15 cellular contexts compared by ENCODE assay signal in the genomic region with DNA sequence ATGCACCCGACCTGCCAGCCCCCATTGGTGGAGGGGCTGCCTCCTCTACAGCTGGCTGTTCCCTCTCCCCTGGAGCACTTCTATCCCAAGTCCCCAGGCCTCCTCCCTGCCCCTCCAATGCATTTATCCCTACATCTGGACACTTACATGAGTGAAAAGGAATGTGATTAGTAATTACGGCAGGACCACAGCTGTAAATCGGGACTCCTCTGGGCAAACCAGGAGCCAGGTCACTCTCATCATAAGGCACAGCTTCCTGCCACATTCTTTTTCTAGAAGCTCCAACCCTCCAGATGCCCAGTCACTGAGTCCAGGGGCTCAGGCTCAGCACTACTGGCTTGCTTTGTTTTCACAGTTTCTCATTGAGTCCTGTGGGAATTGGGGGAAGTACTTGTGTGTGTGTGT. TPM values are rescaled to one million over a fixed set of nuclear protein-coding genes. Genes with fewer than 3 reads are reported as not detected.
DNase-seq lines count a peak whose midpoint lies in the region; ATAC-seq, FAIRE-seq and TF ChIP-seq lines count a peak whose summit lies in the region.
"Had no signal": no experiment of that assay in that cellular context is flagged by ENCODE, and none has a peak within 500 bp of the region (broad histone marks: within the 10 kb centered on the region; RNA-seq: fewer than 3 reads in every experiment).

No MANE protein-coding gene starts in this region.

- TF ChIP-seq CTCF in IMR-90 (conservative IDR thresholded peaks at IDR 0.05; ENCODE audit: low read depth, low read length) (no peak), H1 (IDR thresholded peaks at IDR 0.05; ENCODE audit: control extremely low read depth in 1 of 3, insufficient read depth in 1 of 3, low read depth in 1 of 3, low read length in 3 of 3) (no peak), adrenal gland (IDR thresholded peaks at IDR 0.05) (no peak)

- H3K18ac ChIP-seq in IMR-90 (ENCODE audit: low read depth, low read length) (no peak overlapping the region), H1 (ENCODE audit: extremely low read depth, low read length) (no peak overlapping the region)

- H3K14ac ChIP-seq in IMR-90 (replicated peaks; ENCODE audit: low read depth, low read length) (peak overlapping the region; percentile 46; the same call in 1 of the 2 replicates), H1 (ENCODE audit: insufficient read length) (no peak overlapping the region)

- peaks cover 16% of the 10 kb centered on the region for H3K4me1 ChIP-seq in BLaER1
- peaks cover 4% of the 10 kb centered on the region; the same call in 1 of the 2 replicates for H3K4me1 ChIP-seq in IMR-90 (ENCODE audit: control insufficient read depth, insufficient read depth, low read length)
- H3K4me1 ChIP-seq in H1 (replicated peaks in 1 of 4; ENCODE audit: control insufficient read depth in 3 of 4, insufficient read depth in 4 of 4, low read length in 3 of 4) = peaks cover 0 to 4% (median 0%) of the 10 kb centered on the region in 4 experiments; a peak in 1 of 7 replicates
- peaks cover 28% of the 10 kb centered on the region for H3K4me1 ChIP-seq in mesodermal cell (ENCODE audit: control insufficient read depth, insufficient read depth, low read length, poor library complexity, severe bottlenecking)
- peaks cover 0 to 3% of the 10 kb centered on the region in 2 donors for H3K4me1 ChIP-seq in adrenal gland (replicated peaks in 1 of 2)

- no peak for FAIRE-seq in H1 (lab: Jason Lieb, UNC)
- FAIRE-seq: TTC549 had no signal

- ATAC-seq in IMR-90 (ENCODE audit: low read depth) (peak; percentile 22), HG03354 (IDR thresholded peaks at IDR 0.05; ENCODE audit: poor library complexity, severe bottlenecking, unreplicated experiment) (no peak)
- ATAC-seq: left colon; naive thymus-derived CD8-positive, alpha-beta T cell had no signal

- H2BK15ac ChIP-seq in IMR-90 (ENCODE audit: low read depth, low read length) = no peak overlapping the region
- no peak overlapping the region for H2BK15ac ChIP-seq in H1 (ENCODE audit: low read length)

- H3K4me3 ChIP-seq in BLaER1 (no peak overlapping the region), IMR-90 (ENCODE audit: insufficient read depth, low read depth, low read length) (no peak overlapping the region), H1 (ENCODE audit: extremely low read depth in 1 of 4, insufficient read depth in 2 of 4, low read depth in 3 of 4, low read length in 4 of 4) (no peak overlapping the region), mesodermal cell (ENCODE audit: extremely low read depth, insufficient read depth, low read length, poor library complexity, severe bottlenecking) (no peak overlapping the region), adrenal gland (no peak overlapping the region)

- no peak overlapping the region for H3K56ac ChIP-seq in IMR-90 (ENCODE audit: extremely low read depth, insufficient read depth, low read length)
- H3K56ac ChIP-seq in H1 (replicated peaks; ENCODE audit: insufficient read length, low read depth, low read length) = no peak overlapping the region

- H3K79me1 ChIP-seq in IMR-90 (ENCODE audit: low read depth in 1 of 2, low read length in 2 of 2) (no peaks in the 10 kb centered on the region), H1 (ENCODE audit: low read depth, low read length) (no peaks in the 10 kb centered on the region)

- no peak overlapping the region; the same call in 1 of the 2 replicates for H3K9ac ChIP-seq in BLaER1
- H3K9ac ChIP-seq in IMR-90 (ENCODE audit: low read depth, low read length) = no peak overlapping the region; the same call in 1 of the 2 replicates
- H3K9ac ChIP-seq in H1 (replicated peaks in 1 of 4; ENCODE audit: extremely low read depth in 1 of 4, low read depth in 3 of 4, low read length in 3 of 4) = no peak overlapping the region

- H2AK5ac ChIP-seq in IMR-90 (ENCODE audit: low read depth, low read length) (peak overlapping the region; percentile 25; the same call in 1 of the 2 replicates), H1 (ENCODE audit: low read depth, low read length) (no peak overlapping the region)

- H2BK120ac ChIP-seq in IMR-90 (ENCODE audit: low read depth, low read length) = peak overlapping the region; percentile 51
- H2BK120ac ChIP-seq in H1 (replicated peaks; ENCODE audit: low read depth, low read length) = no peak overlapping the region

- H2AK9ac ChIP-seq in IMR-90 (replicated peaks; ENCODE audit: low read depth, low read length, poor library complexity) = no peak overlapping the region

- TF ChIP-seq RAD21 in IMR-90 (IDR thresholded peaks at IDR 0.05; ENCODE audit: low read length) (no peak), H1 (IDR thresholded peaks at IDR 0.05 in 1 of 2, conservative IDR thresholded peaks at IDR 0.05 in 1 of 2; ENCODE audit: low read depth in 2 of 2, low read length in 2 of 2) (no peak)

- H4K91ac ChIP-seq in IMR-90 (ENCODE audit: insufficient read depth, low read depth, low read length) = peak overlapping the region; percentile 44; the same call in 1 of the 2 replicates
- no peak overlapping the region for H4K91ac ChIP-seq in H1 (replicated peaks; ENCODE audit: insufficient read length, low read length)

- H2BK20ac ChIP-seq in IMR-90 (ENCODE audit: low read depth, low read length) (no peak overlapping the region; the same call in 1 of the 2 replicates), H1 (ENCODE audit: low read length) (no peak overlapping the region)

- TF ChIP-seq POLR2A in IMR-90 (IDR thresholded peaks at IDR 0.05; ENCODE audit: low read depth, low read length) = no peak
- TF ChIP-seq POLR2A in H1 (IDR thresholded peaks at IDR 0.05; ENCODE audit: control extremely low read depth in 1 of 2, low read depth in 2 of 2, low read length in 2 of 2) = no peak
- no peak for TF ChIP-seq POLR2A in adrenal gland (IDR thresholded peaks at IDR 0.05)

- no peaks in the 10 kb centered on the region for H3K27me3 ChIP-seq in BLaER1
- H3K27me3 ChIP-seq in IMR-90 (ENCODE audit: control insufficient read depth, insufficient read depth, low read length) = no peaks in the 10 kb centered on the region
- H3K27me3 ChIP-seq in H1 (replicated peaks in 1 of 4; ENCODE audit: control insufficient read depth in 3 of 4, extremely low read depth in 1 of 4, insufficient read depth in 3 of 4, low read length in 3 of 4) = no peaks in the 10 kb centered on the region
- no peaks in the 10 kb centered on the region for H3K27me3 ChIP-seq in adrenal gland

- H3K27ac ChIP-seq in BLaER1 (no peak overlapping the region), IMR-90 (ENCODE audit: insufficient read depth, low read length) (no peak overlapping the region), H1 (ENCODE audit: low read depth, low read length) (no peak overlapping the region), mesodermal cell (ENCODE audit: low read depth, low read length, severe bottlenecking) (peak overlapping the region; percentile 6), adrenal gland (no peak overlapping the region)

- CTCF ChIA-PET in IMR-90 (lab: Yijun Ruan, JAX) (no interaction called here), H1 (lab: Charles Lee; ENCODE audit: partially characterized antibody) (interaction anchor here (0.7 to 1.4 kb wide), 5 partner anchors 11 to 254 kb away, joined by 3 to 10 read pairs (median 3); partner anchors contain the start of gene IL20RB)

- DNase-seq in IMR-90 (peak; percentile 71), H1 (ENCODE audit: low read depth in 1 of 2, low spot score in 2 of 2) (no peak), NCI-H510A treated with DMSO at 0.1 percent for 48 hours (lab: John Stamatoyannopoulos, UW) (no peak), adrenal gland (no peak), GOT3 (lab: John Stamatoyannopoulos, UW) (no peak)
- DNase-seq: activated naive CD8-positive, alpha-beta T cell treated with anti-CD3 and anti-CD28 coated beads for 36 hours; KG1; left colon; naive thymus-derived CD8-positive, alpha-beta T cell; NCI-H748 treated with DMSO at 0.1 percent for 48 hours; stimulated activated CD4-positive, alpha-beta T cell treated with anti-CD3 and anti-CD28 coated beads, Interleukin-4, amount 100 ng/mL, for 4 hours had no signal

- dilution Hi-C loops in IMR-90 (cut with HindIII; ENCODE audit: low sequenced_read_pairs, unreplicated experiment) = no loop called here

- peaks cover 5% of the 10 kb centered on the region; the same call in 1 of the 2 replicates for H3K9me1 ChIP-seq in IMR-90 (ENCODE audit: insufficient read depth, low read length)

- no CpG with 5 or more reads among the region's 3 CpGs for WGBS in IMR-90 (ENCODE audit: extremely low coverage in 2 of 2, insufficient read length in 1 of 2), 2 experiments
- WGBS in H1 (ENCODE audit: extremely low coverage in 1 of 2, insufficient coverage in 1 of 2, insufficient read length in 1 of 2, insufficient replicate concordance in 2 of 2, low coverage in 1 of 2, low lambda C conversion rate in 2 of 2, missing lambda C conversion rate in 1 of 2), 2 experiments = 86% methylated on average over 3 of the region's 3 CpGs; no CpG with 5 or more reads in 1 of the 2 experiments
- 57 to 83% methylated on average over 1 to 3 of the region's 3 CpGs for WGBS in mesodermal cell (ENCODE audit: insufficient coverage in 2 of 2), 2 experiments
- 65 to 78% (median 68%) methylated on average over 3 of the region's 3 CpGs for WGBS in adrenal gland, 4 donors

- intact Hi-C loops in IMR-90 (cut with micrococcal nuclease) = loop anchor here (2.0 to 10.0 kb wide), 5 partner anchors 149 to 815 kb away; partner anchors contain the start of genes MSL2 and NCK1
- intact Hi-C loops in adrenal gland (cut with DNase I) = loop anchor here (5.0 to 10.0 kb wide), 4 partner anchors 155 to 937 kb away; partner anchors contain the start of gene STAG1 (in 1 of the 2)

- no peaks in the 10 kb centered on the region for H3K23me2 ChIP-seq in H1 (ENCODE audit: low read depth, low read length)

- no peaks in the 10 kb centered on the region for H3K79me2 ChIP-seq in H1 (ENCODE audit: control insufficient read depth in 1 of 2, insufficient read depth in 2 of 2, low read length in 2 of 2)

- H2AFZ ChIP-seq in IMR-90 (replicated peaks; ENCODE audit: low read length, poor library complexity) (peak overlapping the region; percentile 60), H1 (ENCODE audit: low read length) (no peak overlapping the region)

- H3K23ac ChIP-seq in IMR-90 (ENCODE audit: low read depth, low read length) (peak overlapping the region; percentile 51; the same call in 1 of the 2 replicates), H1 (ENCODE audit: insufficient read length) (no peak overlapping the region)

- H4K8ac ChIP-seq in IMR-90 (ENCODE audit: low read depth in 2 of 2, low read length in 2 of 2) (peak overlapping the region in 1 of 2 experiments; percentile 48; a peak in 1 of 4 replicates), H1 (ENCODE audit: extremely low read depth, insufficient read depth, low read length) (0 out of 2 replicates have a peak overlapping the region, but pooled peaks have one; percentile 10)

- H4K20me1 ChIP-seq in BLaER1 = no peaks in the 10 kb centered on the region
- H4K20me1 ChIP-seq in IMR-90 (ENCODE audit: insufficient read depth, low read length) = no peaks in the 10 kb centered on the region
- no peaks in the 10 kb centered on the region for H4K20me1 ChIP-seq in H1 (replicated peaks in 1 of 2; ENCODE audit: control insufficient read depth in 1 of 2, insufficient read depth in 2 of 2, low read length in 2 of 2)

- no TSS peak for BruUV-seq in IMR-90 (replicated peaks; lab: Mats Ljungman, UMichigan)

- H2BK5ac ChIP-seq in IMR-90 (ENCODE audit: low read depth, low read length, poor library complexity, severe bottlenecking) = no peak overlapping the region
- no peak overlapping the region for H2BK5ac ChIP-seq in H1 (ENCODE audit: low read depth, low read length)

- no peaks in the 10 kb centered on the region for H3K9me3 ChIP-seq in BLaER1
- no peaks in the 10 kb centered on the region for H3K9me3 ChIP-seq in IMR-90 (ENCODE audit: control insufficient read depth, insufficient read depth, low read length)
- no peaks in the 10 kb centered on the region for H3K9me3 ChIP-seq in H1 (ENCODE audit: insufficient read depth in 2 of 2, low read depth in 1 of 2, low read length in 1 of 2)
- H3K9me3 ChIP-seq in mesodermal cell (ENCODE audit: control insufficient read depth, low read length) = no peaks in the 10 kb centered on the region
- no peaks in the 10 kb centered on the region for H3K9me3 ChIP-seq in adrenal gland (replicated peaks in 1 of 3)

- POLR2A ChIA-PET in IMR-90 (lab: Charles Lee; ENCODE audit: unreplicated experiment) = no interaction called here
- POLR2A ChIA-PET in H1 (lab: Charles Lee; ENCODE audit: partially characterized antibody) = interaction anchor here (1.4 kb wide), 1 partner anchor 260 kb away, joined by 4 read pairs; the partner anchor contains the start of gene STAG1

- H4K5ac ChIP-seq in IMR-90 (ENCODE audit: low read depth, low read length) (no peak overlapping the region), H1 (ENCODE audit: insufficient read length, low read depth, low read length) (no peak overlapping the region)

- TF ChIP-seq EP300 in H1 (IDR thresholded peaks at IDR 0.05; ENCODE audit: borderline replicate concordance in 1 of 2, low read depth in 2 of 2, low read length in 2 of 2) = no peak

- H3K36me3 ChIP-seq in BLaER1 (no peaks in the 10 kb centered on the region), IMR-90 (ENCODE audit: control insufficient read depth, insufficient read depth, low read length) (no peaks in the 10 kb centered on the region), H1 (ENCODE audit: control insufficient read depth in 2 of 4, insufficient read depth in 4 of 4, low read length in 3 of 4) (no peaks in the 10 kb centered on the region), mesodermal cell (ENCODE audit: control insufficient read depth, insufficient read depth, low read length) (peaks cover 8% of the 10 kb centered on the region), adrenal gland (replicated peaks in 1 of 2) (no peaks in the 10 kb centered on the region)

- in situ Hi-C loops in IMR-90 (cut with MboI; ENCODE audit: low sequenced_read_pairs) = loop anchor here (5.0 kb wide), 2 partner anchors 255 to 710 kb away; no protein-coding TSS in a partner anchor

- peak overlapping the region; percentile 0; the same call in 1 of the 2 replicates for H3K4ac ChIP-seq in IMR-90 (ENCODE audit: low read depth, low read length)
- H3K4ac ChIP-seq in H1 (replicated peaks; ENCODE audit: insufficient read length, low read depth, low read length) = no peak overlapping the region

- H3K4me2 ChIP-seq in BLaER1 (peak overlapping the region; percentile 38), IMR-90 (ENCODE audit: low read depth, low read length) (no peak overlapping the region), H1 (ENCODE audit: insufficient read depth in 1 of 2, low read depth in 2 of 2, low read length in 2 of 2) (no peak overlapping the region)

- no peak overlapping the region for H2BK12ac ChIP-seq in H1 (ENCODE audit: low read depth, low read length)

RNA-seq across cellular contexts. Expression of gene IL20RB, which starts 54.3 kb away (rescaled TPM):
- total RNA-seq in IMR-90 (2012; rRNA removed) (0.56 and 0.72 TPM in 2 replicates), adrenal gland (1 to 10 TPM in 2 of 8 donors, under 1 TPM in 5, not detected in 1; 0.12 to 1.3 (median 0.28) TPM)
- polyA plus RNA-seq in IMR-90 (2012; rRNA removed) (0.72 and 0.97 TPM in 2 replicates), H1 (2011; rRNA removed) (1.8 and 3.3 TPM in 2 replicates), adrenal gland (1 to 10 TPM; 1.1 to 1.7 (median 1.2) TPM)
- 0.38 and 0.62 TPM in 2 replicates for polyA plus RNA-seq in IMR-90 (2012; cell fraction: cytosol; rRNA removed)
- 1.1 and 3.3 TPM in 2 replicates for polyA plus RNA-seq in IMR-90 (2012; cell fraction: nucleus; rRNA removed; ENCODE audit: low replicate concordance)
- total RNA-seq in H1 (2021; fragmentation: NEBNext Ultra II Directional; extraction: Animal tissue kit (Norgen Biotek cat#: 25700)) = 1.6 and 2.6 TPM in 2 replicates
- 4.3 TPM for polyA plus RNA-seq in H1 (2011; cell fraction: cytosol; rRNA removed)
- 4.0 TPM for polyA plus RNA-seq in H1 (2011; cell fraction: nucleus; rRNA removed)
- 1.1 to 2.3 TPM (median 1.5 TPM) in 4 replicates for polyA plus RNA-seq in H1 (2012, experiment 1 of 2)
- 0.52 TPM for polyA plus RNA-seq in H1 (2012, experiment 2 of 2)
- polyA plus RNA-seq in H1 (2013, experiment 1 of 2) = 1.3 TPM
- polyA plus RNA-seq in H1 (2013, experiment 2 of 2) = 1.6 TPM
- 2.0 and 3.1 TPM in 2 replicates for polyA minus RNA-seq in H1 (2011; rRNA and poly(A)+ RNA removed)
- polyA minus RNA-seq in H1 (2011; cell fraction: cytosol; rRNA and poly(A)+ RNA removed) = 1.7 TPM
- 2.3 TPM for polyA minus RNA-seq in H1 (2011; cell fraction: nucleus; rRNA and poly(A)+ RNA removed)
- polyA plus RNA-seq in mesodermal cell (2013, experiment 1 of 2) = 2.5 TPM
- polyA plus RNA-seq in mesodermal cell (2013, experiment 2 of 2) = 1.8 TPM
